Comparison of ENCODE assay signal across 1 cellular context in the genomic region with DNA sequence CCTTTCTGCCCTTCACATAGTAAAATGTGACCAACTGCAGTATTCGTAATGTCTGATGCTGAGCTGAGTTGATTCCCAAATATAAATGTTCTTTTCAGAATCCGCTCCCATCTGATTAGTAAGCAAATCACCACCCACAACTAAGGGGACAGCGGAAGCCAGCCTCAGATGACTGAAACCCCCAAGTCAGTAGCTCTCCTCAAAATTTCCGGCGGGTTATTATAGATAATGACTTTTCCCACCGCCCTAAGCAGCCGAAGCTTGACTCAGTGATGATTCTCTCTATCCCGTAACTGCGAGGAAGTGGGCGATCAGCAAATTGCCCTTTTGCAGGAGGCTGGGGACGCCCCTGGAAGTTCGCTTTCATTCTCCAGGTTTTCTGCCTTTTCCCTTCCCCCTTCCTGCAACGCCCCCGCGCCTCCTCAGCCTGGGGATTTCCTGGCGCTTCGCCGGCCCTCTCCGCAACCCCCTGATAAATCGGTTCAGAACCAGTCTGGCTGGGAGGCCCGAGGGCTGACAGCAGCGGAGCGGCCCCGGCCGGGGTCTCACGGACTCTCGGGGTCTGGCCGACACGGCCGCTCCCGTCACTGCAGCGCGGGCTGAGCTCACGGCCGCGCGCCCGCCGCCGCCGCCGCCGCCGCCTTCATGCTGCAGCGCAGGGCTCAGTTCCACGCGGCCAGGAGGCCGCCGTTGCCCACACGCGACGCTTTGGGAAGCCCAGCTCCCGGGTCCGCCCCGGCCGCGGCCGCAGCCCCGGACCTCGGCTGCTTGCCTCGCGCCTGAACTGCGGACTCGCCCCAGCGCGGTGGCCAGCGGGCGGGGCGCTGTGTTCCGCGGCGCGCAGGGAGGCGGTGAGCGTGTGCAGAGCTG.
TF ChIP-seq lines count a peak whose summit lies in the region.

LRFN5 (plus strand) TSS at position 628 of the 870 bp plus-strand sequence.

TF ChIP-seq in HepG2, 621 proteins besides CTCF, POLR2A, EP300 and RAD21 (continued from another document):
- 0 out of 2 replicates have a peak, but pooled peaks have one; percentile 22 for TF ChIP-seq IRF9 (CRISPR knock-in tag; IDR thresholded peaks at IDR 0.05; ENCODE audit: borderline replicate concordance)
- TF ChIP-seq ZNF761 (CRISPR knock-in tag; conservative IDR thresholded peaks at IDR 0.05): 0 out of 2 replicates have a peak, but pooled peaks have one; percentile 29
- no peak for TF ChIP-seq MIXL1 (CRISPR knock-in tag; IDR thresholded peaks at IDR 0.05)
- TF ChIP-seq ZNF800 (CRISPR knock-in tag; IDR thresholded peaks at IDR 0.05): peak; percentile 81; the same call in 1 of the 2 replicates
- no peak for TF ChIP-seq CHD4 (IDR thresholded peaks at IDR 0.05; ENCODE audit: borderline replicate concordance, low read length)
- TF ChIP-seq ZFY (CRISPR knock-in tag; IDR thresholded peaks at IDR 0.05): no peak; the same call in 1 of the 2 replicates
- TF ChIP-seq ZZZ3 (CRISPR knock-in tag; IDR thresholded peaks at IDR 0.05; ENCODE audit: borderline replicate concordance): no peak
- 0 out of 2 replicates have a peak, but pooled peaks have one; percentile 26 for TF ChIP-seq HINFP (CRISPR knock-in tag; IDR thresholded peaks at IDR 0.05; ENCODE audit: low read depth)
- 0 out of 2 replicates have a peak, but pooled peaks have one; percentile 26 for TF ChIP-seq ZFX (CRISPR knock-in tag; IDR thresholded peaks at IDR 0.05; ENCODE audit: low read depth)
- 0 out of 2 replicates have a peak, but pooled peaks have one; percentile 51 for TF ChIP-seq DNMT1 (CRISPR knock-in tag; IDR thresholded peaks at IDR 0.05)
- TF ChIP-seq, protein P1, sequence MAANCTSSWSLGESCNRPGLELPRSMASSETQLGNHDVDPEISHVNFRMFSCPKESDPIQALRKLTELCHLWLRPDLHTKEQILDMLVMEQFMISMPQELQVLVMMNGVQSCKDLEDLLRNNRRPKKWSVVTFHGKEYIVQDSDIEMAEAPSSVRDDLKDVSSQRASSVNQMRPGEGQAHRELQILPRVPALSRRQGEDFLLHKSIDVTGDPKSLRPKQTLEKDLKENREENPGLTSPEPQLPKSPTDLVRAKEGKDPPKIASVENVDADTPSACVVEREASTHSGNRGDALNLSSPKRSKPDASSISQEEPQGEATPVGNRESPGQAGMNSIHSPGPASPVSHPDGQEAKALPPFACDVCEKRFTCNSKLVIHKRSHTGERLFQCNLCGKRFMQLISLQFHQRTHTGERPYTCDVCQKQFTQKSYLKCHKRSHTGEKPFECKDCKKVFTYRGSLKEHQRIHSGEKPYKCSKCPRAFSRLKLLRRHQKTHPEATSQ (CRISPR knock-in tag; IDR thresholded peaks at IDR 0.05; ENCODE audit: borderline replicate concordance): no peak
- TF ChIP-seq IKZF4 (CRISPR knock-in tag; IDR thresholded peaks at IDR 0.05; ENCODE audit: borderline replicate concordance, low read depth, not compliant biosample characterization): no peak
- TF ChIP-seq ZNF709 (CRISPR knock-in tag; IDR thresholded peaks at IDR 0.05): 0 out of 2 replicates have a peak, but pooled peaks have one; percentile 55
- TF ChIP-seq HNRNPLL (IDR thresholded peaks at IDR 0.05; ENCODE audit: low read depth, low read length, poor library complexity, severe bottlenecking): peak; percentile 60
